Comparison of ENCODE assay signal across 3 cellular contexts in genomic region chr1:205756552-205756951, GRCh38.
"Had no signal": no experiment of that assay in that cellular context is flagged by ENCODE, and none has a peak within 500 bp of the region (broad histone marks: within the 10 kb centered on the region; RNA-seq: fewer than 3 reads in every experiment).

No MANE protein-coding gene starts in this region.

- DNase-seq: GDM1, GF-D8 had no signal

- H3K4me3 ChIP-seq: GM12878 had no signal
